In genomic region chr11:82718307-82718706, GRCh38 we compare ENCODE assay signal across 8 cellular contexts. TPM values are rescaled to one million over a fixed set of nuclear protein-coding genes. Genes with fewer than 3 reads are reported as not detected.
DNase-seq lines count a peak whose midpoint lies in the region; ATAC-seq, FAIRE-seq and TF ChIP-seq lines count a peak whose summit lies in the region.

No MANE protein-coding gene starts in this region.

- TF ChIP-seq CTCF in AG10803 (conservative IDR thresholded peaks at IDR 0.05; ENCODE audit: low read length) (peak; percentile 86), PC-9 (conservative IDR thresholded peaks at IDR 0.05) (peak; percentile 92), coronary artery (IDR thresholded peaks at IDR 0.05) (peak; percentile 58), lower lobe of right lung (IDR thresholded peaks at IDR 0.05) (peak; percentile 68), vagina (IDR thresholded peaks at IDR 0.05) (peak; percentile 57 to 60 (median 58))

- H3K27me3 ChIP-seq in PC-9 (ENCODE audit: insufficient read depth, low read depth) = peaks cover 7% of the 10 kb centered on the region; the same call in 1 of the 2 replicates
- no peaks in the 10 kb centered on the region for H3K27me3 ChIP-seq in lower lobe of right lung (ENCODE audit: low read depth)
- H3K27me3 ChIP-seq in vagina = no peaks in the 10 kb centered on the region

- no peak overlapping the region for H3K4me3 ChIP-seq in AG10803 (ENCODE audit: low read length)
- H3K4me3 ChIP-seq in PC-9 = no peak overlapping the region
- H3K4me3 ChIP-seq in coronary artery = no peak overlapping the region
- H3K4me3 ChIP-seq in lower lobe of right lung = no peak overlapping the region
- H3K4me3 ChIP-seq in vagina = no peak overlapping the region

- ATAC-seq in HG03521 (IDR thresholded peaks at IDR 0.05; ENCODE audit: unreplicated experiment) (peak; percentile 53), lower lobe of right lung (peak in 1 of 2 donors; percentile 55), HG03565 (IDR thresholded peaks at IDR 0.05; ENCODE audit: unreplicated experiment) (no peak)

- intact Hi-C loops in PC-9 (cut with micrococcal nuclease; ENCODE audit: unreplicated experiment) = loop anchor here (1.0 to 5.0 kb wide), 5 partner anchors 146 to 1098 kb away; partner anchors contain the start of genes DDIAS, PCF11 and PRCP
- intact Hi-C loops in lower lobe of right lung (cut with DNase I) = no loop called here
- intact Hi-C loops in vagina (cut with DNase I) = no loop called here

- H3K4me1 ChIP-seq in PC-9 (replicated peaks; ENCODE audit: insufficient read depth) (no peaks in the 10 kb centered on the region), lower lobe of right lung (no peaks in the 10 kb centered on the region), vagina (no peaks in the 10 kb centered on the region)

- H3K9me3 ChIP-seq in PC-9 (ENCODE audit: insufficient read depth, low read depth) = no peaks in the 10 kb centered on the region
- H3K9me3 ChIP-seq in lower lobe of right lung = no peaks in the 10 kb centered on the region
- H3K9me3 ChIP-seq in vagina = no peaks in the 10 kb centered on the region

- POLR2A ChIA-PET in PC-9 (lab: Charles Lee; ENCODE audit: unreplicated experiment) = no interaction called here

- H3K4me2 ChIP-seq in PC-9 = no peak overlapping the region

- no peak overlapping the region for H2AFZ ChIP-seq in PC-9

- no peaks in the 10 kb centered on the region for H4K20me1 ChIP-seq in PC-9 (ENCODE audit: insufficient read depth)

- H3F3A ChIP-seq in PC-9 (ENCODE audit: insufficient read depth, low read depth) = no peaks in the 10 kb centered on the region

- CTCF ChIA-PET in PC-9 (lab: Charles Lee) = no interaction called here

- TF ChIP-seq POLR2A in GM12891 (IDR thresholded peaks at IDR 0.05; ENCODE audit: low read depth, low read length) (no peak), vagina (IDR thresholded peaks at IDR 0.05) (no peak)

- peak; percentile 55 for FAIRE-seq in GM12891 (lab: Jason Lieb, UNC)

- H3K79me2 ChIP-seq in PC-9 (ENCODE audit: low read depth) = no peaks in the 10 kb centered on the region

- no peaks in the 10 kb centered on the region; the same call in 1 of the 2 replicates for H3K9me2 ChIP-seq in PC-9 (ENCODE audit: insufficient read depth)

- DNase-seq in AG10803 (ENCODE audit: low read depth) (peak; percentile 50), GM12891 (ENCODE audit: insufficient read length, low spot score) (peak; percentile 18), PC-9 (peak; percentile 32 to 53), coronary artery (ENCODE audit: low spot score) (no peak), lower lobe of right lung (no peak), vagina (ENCODE audit: extremely low spot score in 2 of 2) (no peak)

- no TSS peak for BruUV-seq in PC-9 (replicated peaks; lab: Mats Ljungman, UMichigan)

- H3K27ac ChIP-seq in PC-9 = no peak overlapping the region
- H3K27ac ChIP-seq in coronary artery = no peak overlapping the region
- no peak overlapping the region for H3K27ac ChIP-seq in lower lobe of right lung
- no peak overlapping the region for H3K27ac ChIP-seq in vagina

- no peaks in the 10 kb centered on the region for H3K36me3 ChIP-seq in PC-9 (ENCODE audit: low read depth)
- H3K36me3 ChIP-seq in lower lobe of right lung = no peaks in the 10 kb centered on the region
- H3K36me3 ChIP-seq in vagina = no peaks in the 10 kb centered on the region

TF ChIP-seq in GM12891, 5 proteins besides CTCF, POLR2A, EP300 and RAD21:
- TF ChIP-seq SPI1 (IDR thresholded peaks at IDR 0.05; ENCODE audit: low read depth, low read length) (no peak), POU2F2 (IDR thresholded peaks at IDR 0.05; ENCODE audit: low read depth, low read length) (no peak), POLR2AphosphoS5 (IDR thresholded peaks at IDR 0.05; ENCODE audit: low read depth, low read length) (no peak), TAF1 (IDR thresholded peaks at IDR 0.05; ENCODE audit: low read depth, low read length) (no peak), PAX5 (IDR thresholded peaks at IDR 0.05; ENCODE audit: insufficient read depth, low read length, severe bottlenecking) (no peak)

RNA-seq across cellular contexts. Expression of gene FAM181B, which starts 15.4 kb away (rescaled TPM):
- polyA plus RNA-seq in GM12891 (2012; ENCODE audit: low read depth, missing spikeins) = not detected
- total RNA-seq in PC-9 (2021) (not detected in 2 replicates), lower lobe of right lung (0.09 TPM), vagina (0.49 TPM)

Comparison
In these comparisons a context has a peak if more than half of its experiments do, and no peak if none do; other contexts are left out.
1. DNase-seq: peak in AG10803 (single experiment), GM12891 (single experiment) and PC-9 (2 of 2); none in coronary artery (single experiment), lower lobe of right lung (single experiment) and vagina (0 of 2).
2. Peak in every context shown above with its lines, with median percentiles within 50 percentile points of each other: CTCF ChIP-seq.